In the genomic region with DNA sequence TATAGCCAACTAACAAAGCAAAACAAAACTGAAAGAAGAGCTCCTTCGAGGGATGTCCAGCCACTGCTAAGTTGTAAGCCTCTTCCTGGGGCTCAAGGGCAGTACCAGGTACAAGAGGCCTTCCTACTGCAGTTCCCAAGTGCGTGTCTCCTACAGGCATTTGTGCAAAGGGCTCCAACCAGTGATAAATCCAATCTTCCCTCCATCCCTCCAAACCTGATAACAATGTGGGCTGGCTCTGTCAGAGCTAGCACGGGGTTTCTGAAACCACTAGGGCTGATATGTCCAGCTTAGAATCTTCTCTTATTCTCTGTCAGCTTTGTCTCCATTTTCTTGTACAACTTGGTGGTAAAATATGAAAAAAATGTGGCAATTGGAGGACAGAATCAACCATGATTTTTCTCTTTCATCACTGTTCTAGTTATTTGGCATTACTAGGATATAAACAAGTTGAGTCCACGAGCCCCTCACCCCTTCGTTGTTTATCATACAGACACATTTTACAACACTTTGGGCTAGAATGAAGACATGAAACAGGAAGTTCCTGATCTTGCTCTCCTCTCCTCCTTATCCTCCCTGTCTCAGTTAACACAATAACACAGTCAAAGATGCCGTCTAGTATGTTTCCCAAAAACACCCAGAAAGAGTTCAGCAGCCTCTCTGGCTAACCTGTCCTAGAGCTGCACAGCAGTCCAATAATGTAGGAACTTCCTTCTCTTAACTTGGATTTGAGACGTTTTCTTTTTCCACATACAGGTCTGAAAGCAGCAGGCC, we compare ENCODE assay signal across 8 cellular contexts. TPM values are rescaled to one million over a fixed set of nuclear protein-coding genes. Genes with fewer than 3 reads are reported as not detected.
A peak's percentile ranks its signal among the peaks of the same experiment; 100 is the strongest.
DNase-seq lines count a peak whose midpoint lies in the region; ATAC-seq and TF ChIP-seq lines count a peak whose summit lies in the region.

No MANE protein-coding gene starts in this region.

- TF ChIP-seq CTCF in left ventricle myocardium inferior (IDR thresholded peaks at IDR 0.05; ENCODE audit: borderline replicate concordance) = no peak
- no peak for TF ChIP-seq CTCF in WTC11 (IDR thresholded peaks at IDR 0.05)

- no peak overlapping the region for H3K27ac Mint-ChIP-seq in WTC11

- intact Hi-C loops in left ventricle myocardium inferior (cut with micrococcal nuclease) = no loop called here

- H3K4me1 ChIP-seq in left ventricle myocardium inferior (peaks cover 46% of the 10 kb centered on the region), thymus (ENCODE audit: control insufficient read depth, insufficient read depth, low read length) (peaks cover 18% of the 10 kb centered on the region)

- DNase-seq in CD1c-positive myeloid dendritic cell (ENCODE audit: extremely low spot score) (peak; percentile 22), RPMI8226 (peak; percentile 41), left ventricle myocardium inferior (no peak), HK-2 (ENCODE audit: unreplicated experiment) (no peak), DMS 273 (lab: John Stamatoyannopoulos, UW; ENCODE audit: unreplicated experiment) (no peak), WTC11 (ENCODE audit: low spot score) (no peak)

- no peaks in the 10 kb centered on the region for H3K27me3 Mint-ChIP-seq in WTC11 (ENCODE audit: low read depth)

- CTCF ChIA-PET in WTC11 (lab: Charles Lee) = no interaction called here

- no peak overlapping the region for H3K4me3 Mint-ChIP-seq in WTC11

- H3K27me3 ChIP-seq in left ventricle myocardium inferior (ENCODE audit: low read depth) (no peaks in the 10 kb centered on the region), thymus (ENCODE audit: control insufficient read depth, insufficient read depth) (no peaks in the 10 kb centered on the region)

- no peaks in the 10 kb centered on the region for H3K36me3 Mint-ChIP-seq in WTC11

- H3K9me3 Mint-ChIP-seq in WTC11 = no peaks in the 10 kb centered on the region

- H3K36me3 ChIP-seq in left ventricle myocardium inferior (no peaks in the 10 kb centered on the region), thymus (ENCODE audit: control insufficient read depth, insufficient read depth) (peaks cover 5% of the 10 kb centered on the region)

- ATAC-seq in GM21390 (IDR thresholded peaks at IDR 0.05; ENCODE audit: unreplicated experiment) (peak; percentile 34), WTC11 (no peak)

- WGBS in thymus = 6% methylated on average over 7 of the region's 7 CpGs

- H3K4me3 ChIP-seq in left ventricle myocardium inferior = peak overlapping the region; percentile 46
- H3K4me3 ChIP-seq in thymus (ENCODE audit: low read length) = peak overlapping the region; percentile 68

- H3K27ac ChIP-seq in left ventricle myocardium inferior (replicated peaks) = peak overlapping the region; percentile 62
- H3K27ac ChIP-seq in thymus (ENCODE audit: low read depth) = peak overlapping the region; percentile 91

- peaks cover 11% of the 10 kb centered on the region for H3K4me1 Mint-ChIP-seq in WTC11

- POLR2A ChIA-PET in WTC11 (lab: Charles Lee) = no interaction called here

- no peaks in the 10 kb centered on the region for H3K9me3 ChIP-seq in left ventricle myocardium inferior (replicated peaks)
- H3K9me3 ChIP-seq in thymus (ENCODE audit: control insufficient read depth) = no peaks in the 10 kb centered on the region

TF ChIP-seq in WTC11, 78 proteins besides CTCF, POLR2A, EP300 and RAD21:
- no peak for TF ChIP-seq ZNF232 (CRISPR knock-in tag; IDR thresholded peaks at IDR 0.05)
- TF ChIP-seq SMAD4 (CRISPR knock-in tag; IDR thresholded peaks at IDR 0.05) = no peak
- TF ChIP-seq SP1 (CRISPR knock-in tag; conservative IDR thresholded peaks at IDR 0.05) = no peak
- TF ChIP-seq FOXJ3 (CRISPR knock-in tag; IDR thresholded peaks at IDR 0.05; ENCODE audit: borderline replicate concordance) = no peak
- TF ChIP-seq, protein P1, sequence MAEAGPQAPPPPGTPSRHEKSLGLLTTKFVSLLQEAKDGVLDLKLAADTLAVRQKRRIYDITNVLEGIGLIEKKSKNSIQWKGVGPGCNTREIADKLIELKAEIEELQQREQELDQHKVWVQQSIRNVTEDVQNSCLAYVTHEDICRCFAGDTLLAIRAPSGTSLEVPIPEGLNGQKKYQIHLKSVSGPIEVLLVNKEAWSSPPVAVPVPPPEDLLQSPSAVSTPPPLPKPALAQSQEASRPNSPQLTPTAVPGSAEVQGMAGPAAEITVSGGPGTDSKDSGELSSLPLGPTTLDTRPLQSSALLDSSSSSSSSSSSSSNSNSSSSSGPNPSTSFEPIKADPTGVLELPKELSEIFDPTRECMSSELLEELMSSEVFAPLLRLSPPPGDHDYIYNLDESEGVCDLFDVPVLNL (CRISPR knock-in tag; IDR thresholded peaks at IDR 0.05; ENCODE audit: borderline replicate concordance, low read depth) = no peak
- TF ChIP-seq ZNF317 (CRISPR knock-in tag; IDR thresholded peaks at IDR 0.05; ENCODE audit: borderline replicate concordance, low read depth) = no peak
- no peak for TF ChIP-seq NR3C1 (CRISPR knock-in tag; conservative IDR thresholded peaks at IDR 0.05; ENCODE audit: low read depth)
- no peak for TF ChIP-seq CBFB (CRISPR knock-in tag; IDR thresholded peaks at IDR 0.05; ENCODE audit: low read depth)
- TF ChIP-seq, protein P2, sequence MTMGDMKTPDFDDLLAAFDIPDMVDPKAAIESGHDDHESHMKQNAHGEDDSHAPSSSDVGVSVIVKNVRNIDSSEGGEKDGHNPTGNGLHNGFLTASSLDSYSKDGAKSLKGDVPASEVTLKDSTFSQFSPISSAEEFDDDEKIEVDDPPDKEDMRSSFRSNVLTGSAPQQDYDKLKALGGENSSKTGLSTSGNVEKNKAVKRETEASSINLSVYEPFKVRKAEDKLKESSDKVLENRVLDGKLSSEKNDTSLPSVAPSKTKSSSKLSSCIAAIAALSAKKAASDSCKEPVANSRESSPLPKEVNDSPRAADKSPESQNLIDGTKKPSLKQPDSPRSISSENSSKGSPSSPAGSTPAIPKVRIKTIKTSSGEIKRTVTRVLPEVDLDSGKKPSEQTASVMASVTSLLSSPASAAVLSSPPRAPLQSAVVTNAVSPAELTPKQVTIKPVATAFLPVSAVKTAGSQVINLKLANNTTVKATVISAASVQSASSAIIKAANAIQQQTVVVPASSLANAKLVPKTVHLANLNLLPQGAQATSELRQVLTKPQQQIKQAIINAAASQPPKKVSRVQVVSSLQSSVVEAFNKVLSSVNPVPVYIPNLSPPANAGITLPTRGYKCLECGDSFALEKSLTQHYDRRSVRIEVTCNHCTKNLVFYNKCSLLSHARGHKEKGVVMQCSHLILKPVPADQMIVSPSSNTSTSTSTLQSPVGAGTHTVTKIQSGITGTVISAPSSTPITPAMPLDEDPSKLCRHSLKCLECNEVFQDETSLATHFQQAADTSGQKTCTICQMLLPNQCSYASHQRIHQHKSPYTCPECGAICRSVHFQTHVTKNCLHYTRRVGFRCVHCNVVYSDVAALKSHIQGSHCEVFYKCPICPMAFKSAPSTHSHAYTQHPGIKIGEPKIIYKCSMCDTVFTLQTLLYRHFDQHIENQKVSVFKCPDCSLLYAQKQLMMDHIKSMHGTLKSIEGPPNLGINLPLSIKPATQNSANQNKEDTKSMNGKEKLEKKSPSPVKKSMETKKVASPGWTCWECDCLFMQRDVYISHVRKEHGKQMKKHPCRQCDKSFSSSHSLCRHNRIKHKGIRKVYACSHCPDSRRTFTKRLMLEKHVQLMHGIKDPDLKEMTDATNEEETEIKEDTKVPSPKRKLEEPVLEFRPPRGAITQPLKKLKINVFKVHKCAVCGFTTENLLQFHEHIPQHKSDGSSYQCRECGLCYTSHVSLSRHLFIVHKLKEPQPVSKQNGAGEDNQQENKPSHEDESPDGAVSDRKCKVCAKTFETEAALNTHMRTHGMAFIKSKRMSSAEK (CRISPR knock-in tag; IDR thresholded peaks at IDR 0.05; ENCODE audit: borderline replicate concordance) = no peak
- TF ChIP-seq ZBTB21 (CRISPR knock-in tag; IDR thresholded peaks at IDR 0.05; ENCODE audit: borderline replicate concordance) = no peak
- TF ChIP-seq, protein P3, sequence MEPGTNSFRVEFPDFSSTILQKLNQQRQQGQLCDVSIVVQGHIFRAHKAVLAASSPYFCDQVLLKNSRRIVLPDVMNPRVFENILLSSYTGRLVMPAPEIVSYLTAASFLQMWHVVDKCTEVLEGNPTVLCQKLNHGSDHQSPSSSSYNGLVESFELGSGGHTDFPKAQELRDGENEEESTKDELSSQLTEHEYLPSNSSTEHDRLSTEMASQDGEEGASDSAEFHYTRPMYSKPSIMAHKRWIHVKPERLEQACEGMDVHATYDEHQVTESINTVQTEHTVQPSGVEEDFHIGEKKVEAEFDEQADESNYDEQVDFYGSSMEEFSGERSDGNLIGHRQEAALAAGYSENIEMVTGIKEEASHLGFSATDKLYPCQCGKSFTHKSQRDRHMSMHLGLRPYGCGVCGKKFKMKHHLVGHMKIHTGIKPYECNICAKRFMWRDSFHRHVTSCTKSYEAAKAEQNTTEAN (CRISPR knock-in tag; IDR thresholded peaks at IDR 0.05) = no peak
- TF ChIP-seq, protein P4, sequence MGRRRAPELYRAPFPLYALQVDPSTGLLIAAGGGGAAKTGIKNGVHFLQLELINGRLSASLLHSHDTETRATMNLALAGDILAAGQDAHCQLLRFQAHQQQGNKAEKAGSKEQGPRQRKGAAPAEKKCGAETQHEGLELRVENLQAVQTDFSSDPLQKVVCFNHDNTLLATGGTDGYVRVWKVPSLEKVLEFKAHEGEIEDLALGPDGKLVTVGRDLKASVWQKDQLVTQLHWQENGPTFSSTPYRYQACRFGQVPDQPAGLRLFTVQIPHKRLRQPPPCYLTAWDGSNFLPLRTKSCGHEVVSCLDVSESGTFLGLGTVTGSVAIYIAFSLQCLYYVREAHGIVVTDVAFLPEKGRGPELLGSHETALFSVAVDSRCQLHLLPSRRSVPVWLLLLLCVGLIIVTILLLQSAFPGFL (CRISPR knock-in tag; IDR thresholded peaks at IDR 0.05; ENCODE audit: borderline replicate concordance) = no peak
- TF ChIP-seq ZNF138 (CRISPR knock-in tag; conservative IDR thresholded peaks at IDR 0.05) = no peak
- TF ChIP-seq, protein P5, sequence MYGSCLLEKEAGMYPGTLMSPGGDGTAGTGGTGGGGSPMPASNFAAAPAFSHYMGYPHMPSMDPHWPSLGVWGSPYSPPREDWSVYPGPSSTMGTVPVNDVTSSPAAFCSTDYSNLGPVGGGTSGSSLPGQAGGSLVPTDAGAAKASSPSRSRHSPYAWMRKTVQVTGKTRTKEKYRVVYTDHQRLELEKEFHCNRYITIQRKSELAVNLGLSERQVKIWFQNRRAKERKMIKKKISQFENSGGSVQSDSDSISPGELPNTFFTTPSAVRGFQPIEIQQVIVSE (CRISPR knock-in tag; IDR thresholded peaks at IDR 0.05; ENCODE audit: borderline replicate concordance) = no peak
- no peak for TF ChIP-seq GTF2I (CRISPR knock-in tag; conservative IDR thresholded peaks at IDR 0.05)
TF ChIP-seq in WTC11: peak in this region for 0.

RNA-seq across cellular contexts. Expression of a gene that starts 35.4 kb away (rescaled TPM):
- 15.0 TPM for total RNA-seq in left ventricle myocardium inferior
- polyA plus RNA-seq in thymus = 65.0 TPM
- total RNA-seq in WTC11 (2021) = 6.4 to 6.7 TPM (median 6.4 TPM) in 3 replicates

Comparison
In these comparisons a context has a peak if more than half of its experiments do, and no peak if none do; other contexts are left out.
1. DNase-seq: peak in CD1c-positive myeloid dendritic cell (single experiment) and RPMI8226 (single experiment); none in left ventricle myocardium inferior (single experiment), HK-2 (single experiment), DMS 273 (single experiment) and WTC11 (single experiment).